25 cellular contexts compared by ENCODE assay signal in genomic region chr10:59550061-59550460, GRCh38.
"Had no signal": no experiment of that assay in that cellular context is flagged by ENCODE, and none has a peak within 500 bp of the region (broad histone marks: within the 10 kb centered on the region; RNA-seq: fewer than 3 reads in every experiment).

No MANE protein-coding gene starts in this region.

- H3K27ac Mint-ChIP-seq: naive thymus-derived CD8-positive, alpha-beta T cell; natural killer cell treated with Interleukin-12 subunit alpha and Interleukin-12 subunit beta and Interleukin-15 and Interleukin-18, amount 100 ng/mL, for 72 hours; nephron progenitor cell; stimulated activated memory B cell treated with anti-CD40 and anti-IgM and Interleukin-4, amounts not matched to agents 10 μg/mL and 1 μg/mL and 100 μg/mL, for 72 hours; type B pancreatic cell had no signal

- H3K27me3 Mint-ChIP-seq: natural killer cell treated with Interleukin-12 subunit alpha and Interleukin-12 subunit beta and Interleukin-15 and Interleukin-18, amount 100 ng/mL, for 72 hours; stimulated activated memory B cell treated with anti-CD40 and anti-IgM and Interleukin-4, amounts not matched to agents 10 μg/mL and 1 μg/mL and 100 μg/mL, for 72 hours; stimulated activated naive CD8-positive, alpha-beta T cell treated with anti-CD3 and anti-CD28 coated beads, Interleukin-15, amount 100 ng/mL, for 72 hours; type B pancreatic cell had no signal

- H3K4me3 Mint-ChIP-seq: naive thymus-derived CD8-positive, alpha-beta T cell; natural killer cell treated with Interleukin-12 subunit alpha and Interleukin-12 subunit beta and Interleukin-15 and Interleukin-18, amount 100 ng/mL, for 72 hours; nephron progenitor cell; neural crest cell; stimulated activated memory B cell treated with anti-CD40 and anti-IgM and Interleukin-4, amounts not matched to agents 10 μg/mL and 1 μg/mL and 100 μg/mL, for 72 hours; stimulated activated naive CD8-positive, alpha-beta T cell treated with anti-CD3 and anti-CD28 coated beads, Interleukin-15, amount 100 ng/mL, for 72 hours; type B pancreatic cell had no signal

- DNase-seq: naive thymus-derived CD8-positive, alpha-beta T cell; nephron progenitor cell; nucleus accumbens; pancreas; right cardiac atrium; right lobe of liver; spleen; stimulated activated CD4-positive, alpha-beta T cell treated with anti-CD3 and anti-CD28 coated beads, Interleukin-12 subunit alpha, Interleukin-12 subunit beta, amount 100 ng/mL, for 4 hours; stimulated activated CD4-positive, alpha-beta T cell treated with anti-CD3 and anti-CD28 coated beads, Interleukin-1b, Interleukin-23, amount 100 ng/mL, for 48 hours; stimulated activated CD4-positive, alpha-beta T cell treated with anti-CD3 and anti-CD28 coated beads, Interleukin-4, amount 100 ng/mL, for 1 hour; stimulated activated CD4-positive, alpha-beta T cell treated with anti-CD3 and anti-CD28 coated beads, Interleukin-4, amount 100 ng/mL, for 4 hours; stimulated activated CD8-positive, alpha-beta memory T cell treated with anti-CD3 and anti-CD28 coated beads, Interleukin-4, amount 100 ng/mL, for 48 hours; stimulated activated naive CD4-positive, alpha-beta T cell; stimulated activated naive CD8-positive, alpha-beta T cell treated with anti-CD3 and anti-CD28 coated beads, Interleukin-15, amount 100 ng/mL, for 72 hours; stimulated activated naive CD8-positive, alpha-beta T cell treated with anti-CD3 and anti-CD28 coated beads, Interleukin-15, Interleukin-2, amounts not matched to agents 100 U/mL and 50 U/mL, for 24 hours; substantia nigra; testis; tibial artery; transverse colon; upper lobe of right lung; uterus had no signal

- H3K36me3 Mint-ChIP-seq: naive thymus-derived CD8-positive, alpha-beta T cell; natural killer cell treated with Interleukin-12 subunit alpha and Interleukin-12 subunit beta and Interleukin-15 and Interleukin-18, amount 100 ng/mL, for 72 hours; stimulated activated memory B cell treated with anti-CD40 and anti-IgM and Interleukin-4, amounts not matched to agents 10 μg/mL and 1 μg/mL and 100 μg/mL, for 72 hours; type B pancreatic cell had no signal

- H3K9me3 Mint-ChIP-seq: nephron progenitor cell; stimulated activated naive CD8-positive, alpha-beta T cell treated with anti-CD3 and anti-CD28 coated beads, Interleukin-15, amount 100 ng/mL, for 72 hours had no signal

- H3K4me1 Mint-ChIP-seq: naive thymus-derived CD8-positive, alpha-beta T cell; nephron progenitor cell; stimulated activated memory B cell treated with anti-CD40 and anti-IgM and Interleukin-4, amounts not matched to agents 10 μg/mL and 1 μg/mL and 100 μg/mL, for 72 hours; stimulated activated naive CD8-positive, alpha-beta T cell treated with anti-CD3 and anti-CD28 coated beads, Interleukin-15, amount 100 ng/mL, for 72 hours had no signal

- FAIRE-seq: pancreas had no signal
